Comparison of ENCODE assay signal across 1 cellular context in the genomic region with DNA sequence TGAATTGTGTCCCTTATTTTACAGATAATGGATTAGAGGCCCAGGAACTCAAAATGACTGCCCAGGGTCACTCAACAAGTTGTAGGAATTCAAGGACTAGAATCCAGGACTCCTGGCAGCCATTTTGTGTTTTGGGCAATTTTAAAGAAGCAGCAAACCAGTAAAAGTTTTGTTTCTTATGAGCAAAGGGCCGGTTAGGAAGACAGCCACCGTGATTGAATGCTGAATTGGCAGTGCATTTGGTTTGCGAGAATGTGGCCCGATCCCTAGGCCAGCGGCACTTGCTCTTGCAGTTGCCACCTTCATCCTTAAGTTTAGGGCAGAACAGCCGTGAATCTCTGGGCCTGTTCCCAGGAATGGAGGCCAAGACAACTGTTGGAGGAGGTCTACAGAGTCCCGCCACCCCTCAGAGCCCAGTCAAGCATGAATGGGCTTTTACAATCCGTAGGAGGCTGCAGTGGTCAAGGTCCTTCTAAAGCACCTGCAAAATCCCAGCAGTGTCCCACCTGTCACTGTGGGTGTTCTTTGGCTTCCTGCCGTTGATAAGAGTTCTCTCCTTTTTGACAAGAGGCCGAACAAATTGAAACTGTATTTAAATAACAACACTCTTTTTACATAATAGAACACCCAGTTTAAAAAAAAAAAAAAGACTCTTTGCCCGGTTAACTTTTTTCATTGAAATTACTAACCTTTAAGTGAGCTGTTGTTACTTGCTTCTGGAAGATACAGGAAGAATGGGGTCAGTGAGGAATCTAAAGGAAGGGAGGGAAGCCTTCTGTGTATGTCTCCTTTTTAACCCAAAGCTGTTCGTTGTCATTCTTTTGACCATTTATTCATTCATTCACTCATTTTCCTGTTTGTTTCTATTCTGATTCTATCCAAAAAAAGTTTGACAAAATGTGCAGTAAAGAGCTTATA.
TF ChIP-seq lines count a peak whose summit lies in the region.

No MANE protein-coding gene starts in this region.

TF ChIP-seq in A549, 52 proteins besides CTCF, POLR2A, EP300 and RAD21 (continued from another document):
- TF ChIP-seq, protein P1, sequence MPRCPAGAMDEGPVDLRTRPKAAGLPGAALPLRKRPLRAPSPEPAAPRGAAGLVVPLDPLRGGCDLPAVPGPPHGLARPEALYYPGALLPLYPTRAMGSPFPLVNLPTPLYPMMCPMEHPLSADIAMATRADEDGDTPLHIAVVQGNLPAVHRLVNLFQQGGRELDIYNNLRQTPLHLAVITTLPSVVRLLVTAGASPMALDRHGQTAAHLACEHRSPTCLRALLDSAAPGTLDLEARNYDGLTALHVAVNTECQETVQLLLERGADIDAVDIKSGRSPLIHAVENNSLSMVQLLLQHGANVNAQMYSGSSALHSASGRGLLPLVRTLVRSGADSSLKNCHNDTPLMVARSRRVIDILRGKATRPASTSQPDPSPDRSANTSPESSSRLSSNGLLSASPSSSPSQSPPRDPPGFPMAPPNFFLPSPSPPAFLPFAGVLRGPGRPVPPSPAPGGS (IDR thresholded peaks at IDR 0.05), result no peak
- TF ChIP-seq, protein P2, sequence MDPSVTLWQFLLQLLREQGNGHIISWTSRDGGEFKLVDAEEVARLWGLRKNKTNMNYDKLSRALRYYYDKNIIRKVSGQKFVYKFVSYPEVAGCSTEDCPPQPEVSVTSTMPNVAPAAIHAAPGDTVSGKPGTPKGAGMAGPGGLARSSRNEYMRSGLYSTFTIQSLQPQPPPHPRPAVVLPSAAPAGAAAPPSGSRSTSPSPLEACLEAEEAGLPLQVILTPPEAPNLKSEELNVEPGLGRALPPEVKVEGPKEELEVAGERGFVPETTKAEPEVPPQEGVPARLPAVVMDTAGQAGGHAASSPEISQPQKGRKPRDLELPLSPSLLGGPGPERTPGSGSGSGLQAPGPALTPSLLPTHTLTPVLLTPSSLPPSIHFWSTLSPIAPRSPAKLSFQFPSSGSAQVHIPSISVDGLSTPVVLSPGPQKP (IDR thresholded peaks at IDR 0.05; ENCODE audit: low read depth, low read length), result no peak
- TF ChIP-seq, protein P3, sequence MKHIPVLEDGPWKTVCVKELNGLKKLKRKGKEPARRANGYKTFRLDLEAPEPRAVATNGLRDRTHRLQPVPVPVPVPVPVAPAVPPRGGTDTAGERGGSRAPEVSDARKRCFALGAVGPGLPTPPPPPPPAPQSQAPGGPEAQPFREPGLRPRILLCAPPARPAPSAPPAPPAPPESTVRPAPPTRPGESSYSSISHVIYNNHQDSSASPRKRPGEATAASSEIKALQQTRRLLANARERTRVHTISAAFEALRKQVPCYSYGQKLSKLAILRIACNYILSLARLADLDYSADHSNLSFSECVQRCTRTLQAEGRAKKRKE (CRISPR knock-in tag; IDR thresholded peaks at IDR 0.05; ENCODE audit: low read depth), result no peak
- no peak for TF ChIP-seq ESRRA (IDR thresholded peaks at IDR 0.05; ENCODE audit: borderline replicate concordance, low read length)
- TF ChIP-seq, protein P4, sequence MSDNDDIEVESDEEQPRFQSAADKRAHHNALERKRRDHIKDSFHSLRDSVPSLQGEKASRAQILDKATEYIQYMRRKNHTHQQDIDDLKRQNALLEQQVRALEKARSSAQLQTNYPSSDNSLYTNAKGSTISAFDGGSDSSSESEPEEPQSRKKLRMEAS (IDR thresholded peaks at IDR 0.05), result no peak
- no peak for TF ChIP-seq RFX5 (IDR thresholded peaks at IDR 0.05)
- no peak for TF ChIP-seq EHF (CRISPR knock-in tag; IDR thresholded peaks at IDR 0.05)
- TF ChIP-seq, protein P5, sequence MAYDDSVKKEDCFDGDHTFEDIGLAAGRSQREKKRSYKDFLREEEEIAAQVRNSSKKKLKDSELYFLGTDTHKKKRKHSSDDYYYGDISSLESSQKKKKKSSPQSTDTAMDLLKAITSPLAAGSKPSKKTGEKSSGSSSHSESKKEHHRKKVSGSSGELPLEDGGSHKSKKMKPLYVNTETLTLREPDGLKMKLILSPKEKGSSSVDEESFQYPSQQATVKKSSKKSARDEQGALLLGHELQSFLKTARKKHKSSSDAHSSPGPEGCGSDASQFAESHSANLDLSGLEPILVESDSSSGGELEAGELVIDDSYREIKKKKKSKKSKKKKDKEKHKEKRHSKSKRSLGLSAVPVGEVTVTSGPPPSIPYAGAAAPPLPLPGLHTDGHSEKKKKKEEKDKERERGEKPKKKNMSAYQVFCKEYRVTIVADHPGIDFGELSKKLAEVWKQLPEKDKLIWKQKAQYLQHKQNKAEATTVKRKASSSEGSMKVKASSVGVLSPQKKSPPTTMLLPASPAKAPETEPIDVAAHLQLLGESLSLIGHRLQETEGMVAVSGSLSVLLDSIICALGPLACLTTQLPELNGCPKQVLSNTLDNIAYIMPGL (CRISPR knock-in tag; IDR thresholded peaks at IDR 0.05; ENCODE audit: borderline replicate concordance), result no peak
- TF ChIP-seq EHMT2 (IDR thresholded peaks at IDR 0.05; ENCODE audit: low read depth), result no peak
- TF ChIP-seq, protein P6, sequence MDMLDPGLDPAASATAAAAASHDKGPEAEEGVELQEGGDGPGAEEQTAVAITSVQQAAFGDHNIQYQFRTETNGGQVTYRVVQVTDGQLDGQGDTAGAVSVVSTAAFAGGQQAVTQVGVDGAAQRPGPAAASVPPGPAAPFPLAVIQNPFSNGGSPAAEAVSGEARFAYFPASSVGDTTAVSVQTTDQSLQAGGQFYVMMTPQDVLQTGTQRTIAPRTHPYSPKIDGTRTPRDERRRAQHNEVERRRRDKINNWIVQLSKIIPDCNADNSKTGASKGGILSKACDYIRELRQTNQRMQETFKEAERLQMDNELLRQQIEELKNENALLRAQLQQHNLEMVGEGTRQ (IDR thresholded peaks at IDR 0.05), result no peak
